In genomic region chr13:109933476-109933875, GRCh38 we compare ENCODE assay signal across 1 cellular context.
TF ChIP-seq lines count a peak whose summit lies in the region.

No MANE protein-coding gene starts in this region.

TF ChIP-seq in SK-N-SH, 30 proteins besides CTCF, POLR2A, EP300 and RAD21 (continued from another document):
- no peak for TF ChIP-seq REST (IDR thresholded peaks at IDR 0.05; ENCODE audit: low read depth, low read length)
